11 cellular contexts compared by ENCODE assay signal in genomic region chr19:40315812-40316475, GRCh38.
"Had no signal": no experiment of that assay in that cellular context is flagged by ENCODE, and none has a peak within 500 bp of the region (broad histone marks: within the 10 kb centered on the region; RNA-seq: fewer than 3 reads in every experiment).

No MANE protein-coding gene starts in this region.

- H3K36me3 ChIP-seq: prostate gland had no signal

- H3K4me1 ChIP-seq: prostate gland, suprapubic skin had no signal

- H3K9me3 ChIP-seq: prostate gland, suprapubic skin had no signal

- H3K27me3 ChIP-seq: suprapubic skin had no signal

- ATAC-seq: activated CD4-positive, CD25-positive, alpha-beta regulatory T cell treated with anti-CD3 and anti-CD28 coated beads, Interleukin-2, amount 50 U/mL, for 24 hours; esophagus mucosa; natural killer cell; sciatic nerve had no signal

- H3K4me3 ChIP-seq: prostate gland, suprapubic skin had no signal

- DNase-seq: activated naive CD4-positive, alpha-beta T cell treated with anti-CD3 and anti-CD28 coated beads, Interleukin-2, amount 10 ng/mL, durations not matched to agents 7 days and 5 days; caudate nucleus; hypothalamus; mesendoderm; natural killer cell; T1000 had no signal

- H3K27ac ChIP-seq: prostate gland, suprapubic skin had no signal
